In the genomic region with DNA sequence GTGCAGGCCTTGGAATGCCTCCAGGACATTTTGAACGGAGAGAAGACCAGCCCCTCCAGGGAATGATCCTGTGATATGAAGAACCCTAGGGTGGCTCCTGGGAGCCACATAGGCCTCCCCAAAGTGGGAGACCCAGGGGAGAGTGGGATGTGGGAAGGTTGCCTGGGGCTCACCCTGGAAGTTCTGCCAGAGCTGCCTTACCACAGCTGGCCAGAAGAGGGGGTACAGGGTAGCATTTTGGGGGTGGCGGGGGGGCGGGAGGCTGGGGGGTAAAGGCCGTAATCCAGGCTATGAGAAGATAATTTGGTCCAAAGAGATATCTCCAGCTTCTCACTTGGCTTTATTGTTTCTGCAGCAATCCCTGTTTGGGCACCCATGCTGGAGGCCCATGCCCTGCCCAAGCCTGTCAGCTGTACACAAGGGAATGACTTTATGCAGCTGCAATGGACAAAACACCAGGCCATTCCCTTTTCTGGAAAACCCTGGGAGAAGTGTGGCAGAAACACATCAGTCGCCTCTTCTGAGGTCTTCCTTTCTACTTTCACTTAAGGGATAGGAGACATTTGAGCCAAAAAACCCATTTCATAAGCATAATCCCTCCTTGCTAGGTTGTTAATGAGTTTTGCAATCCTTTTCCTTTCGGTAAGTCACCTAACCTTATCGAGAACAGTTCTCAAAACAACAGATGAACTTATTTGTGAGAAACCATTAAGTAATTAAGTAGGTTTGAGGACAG, we compare ENCODE assay signal across 6 cellular contexts. TPM values are rescaled to one million over a fixed set of nuclear protein-coding genes. Genes with fewer than 3 reads are reported as not detected.
DNase-seq lines count a peak whose midpoint lies in the region; ATAC-seq, FAIRE-seq and TF ChIP-seq lines count a peak whose summit lies in the region.

No MANE protein-coding gene starts in this region.

- H3K4me3 Mint-ChIP-seq in activated CD4-positive, alpha-beta T cell treated with anti-CD3 and anti-CD28 coated beads, Interleukin-2, amount 10 ng/mL, durations not matched to agents 24 days and 14 days, result no peak overlapping the region

- H3K36me3 ChIP-seq in DND-41 (ENCODE audit: insufficient read depth, low read length), result peaks cover 36% of the 10 kb centered on the region

- FAIRE-seq in urothelium cell line (lab: Jason Lieb, UNC), result no peak

- no peaks in the 10 kb centered on the region for H3K27me3 ChIP-seq in DND-41 (ENCODE audit: insufficient read depth, low read length, poor library complexity)

- DNase-seq in DND-41 (no peak), left lobe of liver (ENCODE audit: low spot score) (no peak), urothelium cell line (ENCODE audit: low spot score) (no peak), NCI-H526 treated with DMSO at 0.1 percent for 48 hours (lab: John Stamatoyannopoulos, UW) (no peak), posterior vena cava (ENCODE audit: low spot score) (no peak)
- peak; percentile 63 for DNase-seq in activated CD4-positive, alpha-beta T cell treated with anti-CD3 and anti-CD28 coated beads, Interleukin-2, amount 10 ng/mL, durations not matched to agents 24 days and 14 days

- H4K20me1 ChIP-seq in DND-41 (ENCODE audit: insufficient read depth, low read length), result no peaks in the 10 kb centered on the region

- H3K4me1 ChIP-seq in DND-41 (ENCODE audit: insufficient read depth, low read length), result no peaks in the 10 kb centered on the region

- no peaks in the 10 kb centered on the region for H3K9me3 ChIP-seq in DND-41 (ENCODE audit: insufficient read depth, low read length, severe bottlenecking)

- no peak overlapping the region for H2AFZ ChIP-seq in DND-41 (ENCODE audit: low read depth, low read length)

- no peak overlapping the region for H3K4me3 ChIP-seq in DND-41 (ENCODE audit: low read depth in 1 of 2, low read length in 2 of 2)

- H3K27ac ChIP-seq in DND-41 (ENCODE audit: low read length), result no peak overlapping the region

- no peaks in the 10 kb centered on the region for H3K79me2 ChIP-seq in DND-41 (ENCODE audit: insufficient read depth, low read length)

- peaks cover 6% of the 10 kb centered on the region for H3K36me3 Mint-ChIP-seq in activated CD4-positive, alpha-beta T cell treated with anti-CD3 and anti-CD28 coated beads, Interleukin-2, amount 10 ng/mL, durations not matched to agents 24 days and 14 days (ENCODE audit: low read depth)

- H3K27me3 Mint-ChIP-seq in activated CD4-positive, alpha-beta T cell treated with anti-CD3 and anti-CD28 coated beads, Interleukin-2, amount 10 ng/mL, durations not matched to agents 24 days and 14 days, result no peaks in the 10 kb centered on the region

- no peaks in the 10 kb centered on the region for H3K4me1 Mint-ChIP-seq in activated CD4-positive, alpha-beta T cell treated with anti-CD3 and anti-CD28 coated beads, Interleukin-2, amount 10 ng/mL, durations not matched to agents 24 days and 14 days

- no peak overlapping the region for H3K4me2 ChIP-seq in DND-41 (ENCODE audit: insufficient read depth, low read length)

- ATAC-seq in DND-41 (ENCODE audit: insufficient read depth, low read depth) (peak; percentile 59; the same call in 2 of the 3 replicates), left lobe of liver (peak; percentile 1)

- no peak overlapping the region for H3K27ac Mint-ChIP-seq in activated CD4-positive, alpha-beta T cell treated with anti-CD3 and anti-CD28 coated beads, Interleukin-2, amount 10 ng/mL, durations not matched to agents 24 days and 14 days

- peak; percentile 53 for TF ChIP-seq CTCF in DND-41 (IDR thresholded peaks at IDR 0.05; ENCODE audit: borderline replicate concordance, extremely low read depth, low read length, poor library complexity, severe bottlenecking)

- no peaks in the 10 kb centered on the region for H3K9me3 Mint-ChIP-seq in activated CD4-positive, alpha-beta T cell treated with anti-CD3 and anti-CD28 coated beads, Interleukin-2, amount 10 ng/mL, durations not matched to agents 24 days and 14 days

- H3K9ac ChIP-seq in DND-41 (ENCODE audit: low read depth, low read length), result no peak overlapping the region

- intact Hi-C loops in activated CD4-positive, alpha-beta T cell treated with anti-CD3 and anti-CD28 coated beads, Interleukin-2, amount 10 ng/mL, durations not matched to agents 24 days and 14 days (cut with micrococcal nuclease), result no loop called here
- intact Hi-C loops in posterior vena cava (cut with DNase I), result no loop called here

RNA-seq across cellular contexts. Expression of a gene that starts 11.0 kb away (rescaled TPM):
- total RNA-seq in activated CD4-positive, alpha-beta T cell treated with anti-CD3 and anti-CD28 coated beads, Interleukin-2, amount 10 ng/mL, durations not matched to agents 24 days and 14 days, result 0.43 and 0.54 TPM in 2 replicates
- total RNA-seq in left lobe of liver, result 0.38 TPM
- total RNA-seq in posterior vena cava, result 100 to 1,000 TPM in 1 of 2 donors, 10 to 100 TPM in 1; 78.5 to 105 TPM

RNA-seq across cellular contexts. Expression of a gene that starts 15.4 kb away (rescaled TPM):
- 3.5 and 3.6 TPM in 2 replicates for total RNA-seq in activated CD4-positive, alpha-beta T cell treated with anti-CD3 and anti-CD28 coated beads, Interleukin-2, amount 10 ng/mL, durations not matched to agents 24 days and 14 days
- total RNA-seq in left lobe of liver, result 4,358 TPM
- total RNA-seq in posterior vena cava, result 10 to 100 TPM; 19.1 to 28.8 TPM

RNA-seq across cellular contexts. Expression of a gene that starts 51.3 kb away (rescaled TPM):
- not detected in 2 replicates for total RNA-seq in activated CD4-positive, alpha-beta T cell treated with anti-CD3 and anti-CD28 coated beads, Interleukin-2, amount 10 ng/mL, durations not matched to agents 24 days and 14 days
- 779 TPM for total RNA-seq in left lobe of liver
- 10 to 100 TPM; 14.8 to 16.1 TPM for total RNA-seq in posterior vena cava

RNA-seq across cellular contexts. Expression of a gene that starts 51.5 kb away (rescaled TPM):
- 13.8 and 18.6 TPM in 2 replicates for total RNA-seq in activated CD4-positive, alpha-beta T cell treated with anti-CD3 and anti-CD28 coated beads, Interleukin-2, amount 10 ng/mL, durations not matched to agents 24 days and 14 days
- total RNA-seq in left lobe of liver (36.4 TPM), posterior vena cava (10 to 100 TPM; 20.7 to 24.1 TPM)

Comparison
In these comparisons a context has a peak if more than half of its experiments do, and no peak if none do; other contexts are left out.
1. RNA of a gene that starts 11.0 kb away (total RNA-seq): 78.5 to 105 TPM in posterior vena cava; 0.43 to 0.54 TPM in activated CD4-positive, alpha-beta T cell treated with anti-CD3 and anti-CD28 coated beads, Interleukin-2, amount 10 ng/mL, durations not matched to agents 24 days and 14 days and 0.38 TPM in left lobe of liver (single experiment); every median in the first group is over 10 times any median in the second.
2. RNA of a gene that starts 15.4 kb away (total RNA-seq): 4,358 TPM in left lobe of liver (single experiment); 19.1 to 28.8 TPM in posterior vena cava and 3.5 to 3.6 TPM in activated CD4-positive, alpha-beta T cell treated with anti-CD3 and anti-CD28 coated beads, Interleukin-2, amount 10 ng/mL, durations not matched to agents 24 days and 14 days; every median in the first group is over 100 times any median in the second.
3. RNA of a gene that starts 51.3 kb away (total RNA-seq): 779 TPM in left lobe of liver (single experiment); 14.8 to 16.1 TPM in posterior vena cava and not detected in activated CD4-positive, alpha-beta T cell treated with anti-CD3 and anti-CD28 coated beads, Interleukin-2, amount 10 ng/mL, durations not matched to agents 24 days and 14 days; every median in the first group is over 10 times any median in the second.